Comparison of ENCODE assay signal across 11 cellular contexts in genomic region chr7:40833541-40834234, GRCh38.
DNase-seq lines count a peak whose midpoint lies in the region; ATAC-seq and TF ChIP-seq lines count a peak whose summit lies in the region.
"Had no signal": no experiment of that assay in that cellular context is flagged by ENCODE, and none has a peak within 500 bp of the region (broad histone marks: within the 10 kb centered on the region; RNA-seq: fewer than 3 reads in every experiment).

No MANE protein-coding gene starts in this region.

- H3K9me3 ChIP-seq in tibial nerve (peaks cover 0 to 5% (median 0%) of the 10 kb centered on the region in 4 donors), upper lobe of right lung (no peaks in the 10 kb centered on the region)
- H3K9me3 ChIP-seq: right atrium auricular region had no signal

- POLR2A ChIA-PET in BJ (lab: Charles Lee): interaction anchor here (0.7 kb wide), 1 partner anchor 13 kb away, joined by 3 read pairs; no protein-coding TSS in a partner anchor

- H3K4me3 ChIP-seq in BJ (ENCODE audit: low read depth, low read length): no peak overlapping the region
- H3K4me3 ChIP-seq in astrocyte of the spinal cord (ENCODE audit: low read depth, low read length): no peak overlapping the region
- H3K4me3 ChIP-seq in tibial nerve: no peak overlapping the region
- no peak overlapping the region for H3K4me3 ChIP-seq in upper lobe of right lung
- H3K4me3 ChIP-seq: right atrium auricular region had no signal

- ATAC-seq in HG03135 (IDR thresholded peaks at IDR 0.05; ENCODE audit: unreplicated experiment): no peak
- ATAC-seq in upper lobe of right lung: no peak
- ATAC-seq: activated CD8-positive, alpha-beta T cell treated with anti-CD3 and anti-CD28 coated beads, Interleukin-2, amount 10 ng/mL, durations not matched to agents 7 days and 5 days had no signal

- DNase-seq in BJ (ENCODE audit: low read depth): no peak
- peak; percentile 44 for DNase-seq in M059J (ENCODE audit: low read depth)
- peak; percentile 50 for DNase-seq in astrocyte of the spinal cord (ENCODE audit: low read depth, low spot score)
- peak; percentile 7 for DNase-seq in left kidney (ENCODE audit: low read depth, low spot score)
- no peak for DNase-seq in NCI-H146 treated with DMSO at 0.1 percent for 48 hours (lab: John Stamatoyannopoulos, UW; ENCODE audit: unreplicated experiment)
- DNase-seq in tibial nerve (ENCODE audit: low spot score in 2 of 2): no peak
- DNase-seq in upper lobe of right lung: no peak
- DNase-seq: activated CD8-positive, alpha-beta T cell treated with anti-CD3 and anti-CD28 coated beads, Interleukin-2, amount 10 ng/mL, durations not matched to agents 7 days and 5 days; NCI-H2107 had no signal

- intact Hi-C loops in upper lobe of right lung (cut with DNase I): no loop called here

- peaks cover 0 to 17% (median 0%) of the 10 kb centered on the region in 4 donors for H3K4me1 ChIP-seq in tibial nerve
- H3K4me1 ChIP-seq in upper lobe of right lung: no peaks in the 10 kb centered on the region
- H3K4me1 ChIP-seq: right atrium auricular region had no signal

- 71 to 72% methylated on average over 4 of the region's 4 CpGs for WGBS in tibial nerve, 2 donors

- TF ChIP-seq CTCF in BJ (IDR thresholded peaks at IDR 0.05; ENCODE audit: insufficient read depth, low read depth, low read length) (peak; percentile 38), astrocyte of the spinal cord (IDR thresholded peaks at IDR 0.05; ENCODE audit: low read depth, low read length) (peak; percentile 32), tibial nerve (IDR thresholded peaks at IDR 0.05) (no peak), upper lobe of right lung (IDR thresholded peaks at IDR 0.05) (no peak)

- H3K27me3 ChIP-seq in BJ (ENCODE audit: control insufficient read depth, insufficient read depth, low read length) (no peaks in the 10 kb centered on the region), tibial nerve (no peaks in the 10 kb centered on the region), upper lobe of right lung (no peaks in the 10 kb centered on the region)
- H3K27me3 ChIP-seq: right atrium auricular region had no signal

- TF ChIP-seq EP300 in tibial nerve (IDR thresholded peaks at IDR 0.05): no peak

- CTCF ChIA-PET in BJ (lab: Yijun Ruan, JAX): interaction anchor here (2.5 kb wide), 1 partner anchor 862 kb away, joined by 5 read pairs; no protein-coding TSS in a partner anchor

- TF ChIP-seq POLR2A in tibial nerve (IDR thresholded peaks at IDR 0.05): no peak

- H3K36me3 ChIP-seq in BJ (ENCODE audit: control insufficient read depth, insufficient read depth, low read length): no peaks in the 10 kb centered on the region
- no peaks in the 10 kb centered on the region for H3K36me3 ChIP-seq in tibial nerve
- H3K36me3 ChIP-seq in upper lobe of right lung: no peaks in the 10 kb centered on the region
- H3K36me3 ChIP-seq: right atrium auricular region had no signal

- in situ Hi-C loops in astrocyte of the spinal cord (cut with HindIII; ENCODE audit: low sequenced_read_pairs): no loop called here

- no peak overlapping the region for H3K27ac ChIP-seq in tibial nerve
- H3K27ac ChIP-seq in upper lobe of right lung: no peak overlapping the region
- H3K27ac ChIP-seq: right atrium auricular region had no signal

Comparison
In these comparisons a context has a peak if more than half of its experiments do, and no peak if none do; other contexts are left out.
1. DNase-seq: peak in M059J (single experiment), astrocyte of the spinal cord (single experiment) and left kidney (single experiment); none in BJ (single experiment), NCI-H146 treated with DMSO at 0.1 percent for 48 hours (single experiment), tibial nerve (0 of 2) and upper lobe of right lung (single experiment).
2. CTCF ChIP-seq: peak in BJ (single experiment) and astrocyte of the spinal cord (single experiment); none in tibial nerve (0 of 5) and upper lobe of right lung (single experiment).